In the genomic region with DNA sequence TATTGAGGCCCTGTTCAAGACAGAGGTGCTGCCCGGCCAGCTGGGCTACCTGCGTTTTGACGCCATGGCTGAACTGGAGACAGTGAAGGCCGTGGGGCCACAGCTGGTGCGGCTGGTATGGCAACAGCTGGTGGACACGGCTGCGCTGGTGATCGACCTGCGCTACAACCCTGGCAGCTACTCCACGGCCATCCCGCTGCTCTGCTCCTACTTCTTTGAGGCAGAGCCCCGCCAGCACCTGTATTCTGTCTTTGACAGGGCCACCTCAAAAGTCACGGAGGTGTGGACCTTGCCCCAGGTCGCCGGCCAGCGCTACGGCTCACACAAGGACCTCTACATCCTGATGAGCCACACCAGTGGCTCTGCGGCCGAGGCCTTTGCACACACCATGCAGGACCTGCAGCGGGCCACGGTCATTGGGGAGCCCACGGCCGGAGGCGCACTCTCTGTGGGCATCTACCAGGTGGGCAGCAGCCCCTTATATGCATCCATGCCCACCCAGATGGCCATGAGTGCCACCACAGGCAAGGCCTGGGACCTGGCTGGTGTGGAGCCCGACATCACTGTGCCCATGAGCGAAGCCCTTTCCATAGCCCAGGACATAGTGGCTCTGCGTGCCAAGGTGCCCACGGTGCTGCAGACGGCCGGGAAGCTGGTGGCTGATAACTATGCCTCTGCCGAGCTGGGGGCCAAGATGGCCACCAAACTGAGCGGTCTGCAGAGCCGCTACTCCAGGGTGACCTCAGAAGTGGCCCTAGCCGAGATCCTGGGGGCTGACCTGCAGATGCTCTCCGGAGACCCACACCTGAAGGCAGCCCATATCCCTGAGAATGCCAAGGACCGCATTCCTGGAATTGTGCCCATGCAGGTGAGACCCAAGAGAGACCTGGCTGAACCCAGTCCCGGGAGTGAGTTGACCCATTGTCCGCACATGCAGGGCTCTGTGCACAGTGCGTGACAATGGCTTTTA, we compare ENCODE assay signal across 1 cellular context.
TF ChIP-seq lines count a peak whose summit lies in the region.

No MANE protein-coding gene starts in this region.

TF ChIP-seq in SK-N-SH, 30 proteins besides CTCF, POLR2A, EP300 and RAD21:
- TF ChIP-seq SMC3 (IDR thresholded peaks at IDR 0.05; ENCODE audit: low read depth, low read length): no peak
- no peak for TF ChIP-seq RXRA (IDR thresholded peaks at IDR 0.05; ENCODE audit: borderline replicate concordance, low read depth)
- TF ChIP-seq FOSL2 (IDR thresholded peaks at IDR 0.05; ENCODE audit: borderline replicate concordance, low read depth): no peak
- no peak for TF ChIP-seq RFX5 (IDR thresholded peaks at IDR 0.05; ENCODE audit: low read length)
- TF ChIP-seq MAX (IDR thresholded peaks at IDR 0.05; ENCODE audit: low read depth): no peak
- TF ChIP-seq, protein P1, sequence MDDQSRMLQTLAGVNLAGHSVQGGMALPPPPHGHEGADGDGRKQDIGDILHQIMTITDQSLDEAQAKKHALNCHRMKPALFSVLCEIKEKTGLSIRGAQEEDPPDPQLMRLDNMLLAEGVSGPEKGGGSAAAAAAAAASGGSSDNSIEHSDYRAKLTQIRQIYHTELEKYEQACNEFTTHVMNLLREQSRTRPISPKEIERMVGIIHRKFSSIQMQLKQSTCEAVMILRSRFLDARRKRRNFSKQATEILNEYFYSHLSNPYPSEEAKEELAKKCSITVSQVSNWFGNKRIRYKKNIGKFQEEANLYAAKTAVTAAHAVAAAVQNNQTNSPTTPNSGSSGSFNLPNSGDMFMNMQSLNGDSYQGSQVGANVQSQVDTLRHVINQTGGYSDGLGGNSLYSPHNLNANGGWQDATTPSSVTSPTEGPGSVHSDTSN (IDR thresholded peaks at IDR 0.05): no peak
- no peak for TF ChIP-seq FOXJ3 (CRISPR knock-in tag; IDR thresholded peaks at IDR 0.05)
- TF ChIP-seq RCOR1 (IDR thresholded peaks at IDR 0.05; ENCODE audit: low read length): no peak
